In the genomic region with DNA sequence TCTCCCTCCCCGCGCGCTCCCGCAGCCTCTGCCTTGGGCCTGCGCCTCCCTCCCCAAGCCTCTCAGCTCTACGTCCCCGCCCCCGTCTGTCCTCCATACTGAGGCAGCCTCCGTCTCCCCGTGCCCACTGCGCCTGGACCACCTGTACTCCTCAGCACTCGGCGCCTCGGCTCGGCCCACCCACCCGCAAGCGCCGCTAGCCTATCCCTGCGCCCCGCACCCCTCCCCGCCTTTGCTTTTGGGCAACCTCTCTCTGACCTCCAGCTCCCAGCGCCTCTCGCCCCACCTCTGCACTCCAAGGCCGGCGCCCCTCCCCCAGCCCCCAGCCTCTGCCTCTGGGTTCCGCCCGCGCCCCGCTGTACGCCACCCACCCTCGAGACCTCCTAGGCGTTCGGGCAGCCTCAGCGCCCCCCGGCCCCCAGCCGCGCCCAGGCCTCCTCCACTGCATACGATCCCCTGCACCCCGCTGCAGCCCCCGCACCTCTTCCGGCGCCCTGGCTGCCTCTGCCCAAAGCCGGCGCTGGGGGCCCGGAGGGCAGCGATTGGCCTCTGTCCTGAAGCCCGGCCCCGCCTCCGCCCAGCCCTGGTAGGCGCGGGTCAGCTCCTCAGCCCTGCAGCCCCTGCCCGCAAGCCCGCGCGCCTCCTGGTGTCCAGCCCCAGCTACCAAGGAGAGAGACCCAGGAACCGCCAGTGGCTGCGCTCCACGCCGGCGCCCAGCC, we compare ENCODE assay signal across 15 cellular contexts.
DNase-seq lines count a peak whose midpoint lies in the region; ATAC-seq, FAIRE-seq and TF ChIP-seq lines count a peak whose summit lies in the region.
"Had no signal": no experiment of that assay in that cellular context is flagged by ENCODE, and none has a peak within 500 bp of the region (broad histone marks: within the 10 kb centered on the region; RNA-seq: fewer than 3 reads in every experiment).

No MANE protein-coding gene starts in this region.

- peak overlapping the region; percentile 65 to 88 for H3K27ac ChIP-seq in A549
- H3K27ac ChIP-seq: upper lobe of left lung had no signal

- no peaks in the 10 kb centered on the region for H3K4me1 Mint-ChIP-seq in nephron progenitor cell
- H3K4me1 Mint-ChIP-seq: B cell had no signal

- 0 out of 3 replicates have a peak, but pooled peaks have one; percentile 17 for TF ChIP-seq CTCF in A549 (IDR thresholded peaks at IDR 0.05)
- peak; percentile 5 for TF ChIP-seq CTCF in epithelial cell of proximal tubule (conservative IDR thresholded peaks at IDR 0.05; ENCODE audit: low read depth, low read length)
- TF ChIP-seq CTCF in nephron progenitor cell (IDR thresholded peaks at IDR 0.05): no peak

- H3K9me3 ChIP-seq in A549: no peaks in the 10 kb centered on the region
- H3K9me3 ChIP-seq: upper lobe of left lung had no signal

- H3K4me1 ChIP-seq in A549: no peaks in the 10 kb centered on the region
- H3K4me1 ChIP-seq: upper lobe of left lung had no signal

- peak; percentile 13 to 38; a peak in 2 of 5 replicates for TF ChIP-seq RAD21 in A549 (conservative IDR thresholded peaks at IDR 0.05 in 1 of 2, IDR thresholded peaks at IDR 0.05 in 1 of 2)

- H3K27ac Mint-ChIP-seq in nephron progenitor cell: no peak overlapping the region
- H3K27ac Mint-ChIP-seq: B cell had no signal

- ATAC-seq in A549: peak; percentile 99 to 100
- no peak for ATAC-seq in GM21529 (IDR thresholded peaks at IDR 0.05; ENCODE audit: unreplicated experiment)
- no peak for ATAC-seq in activated CD4-positive, CD25-positive, alpha-beta regulatory T cell treated with anti-CD3 and anti-CD28 coated beads, Interleukin-2, amount 50 U/mL, for 24 hours

- no peak for TF ChIP-seq POLR2A in A549 (IDR thresholded peaks at IDR 0.05; ENCODE audit: low read length)

- peak; percentile 6 to 62 for DNase-seq in A549 (ENCODE audit: low read depth in 1 of 2, low spot score in 1 of 2)
- DNase-seq in NCI-H2171 (lab: John Stamatoyannopoulos, UW): peak; percentile 28
- no peak for DNase-seq in epithelial cell of proximal tubule (ENCODE audit: low read depth)
- peak; percentile 0 for DNase-seq in nephron progenitor cell
- DNase-seq in NCI-H510A (lab: John Stamatoyannopoulos, UW): no peak
- DNase-seq in NCI-H1092 treated with DMSO at 0.1 percent for 48 hours (lab: John Stamatoyannopoulos, UW): no peak
- DNase-seq: activated CD4-positive, alpha-beta T cell treated with anti-CD3 and anti-CD28 coated beads for 48 hours; activated naive CD4-positive, alpha-beta T cell; MV-4-11; NCI-H774 had no signal

- no peaks in the 10 kb centered on the region for H3K27me3 Mint-ChIP-seq in nephron progenitor cell (ENCODE audit: low read depth, poor library complexity)

- no CpG with 5 or more reads among the region's 60 CpGs for WGBS in A549 (ENCODE audit: missing lambda C conversion rate)

- H3K9me3 Mint-ChIP-seq in nephron progenitor cell: no peaks in the 10 kb centered on the region

- no peak overlapping the region for H3K4me3 Mint-ChIP-seq in nephron progenitor cell
- H3K4me3 Mint-ChIP-seq: B cell had no signal

- CTCF ChIA-PET in A549 (lab: Yijun Ruan, JAX): no interaction called here

- H3K4me3 ChIP-seq in A549 (peak overlapping the region; percentile 52), epithelial cell of proximal tubule (ENCODE audit: low read depth, low read length) (peak overlapping the region; percentile 40)

- POLR2A ChIA-PET in A549 (lab: Yijun Ruan, JAX): no interaction called here

- TF ChIP-seq EP300 in A549 (IDR thresholded peaks at IDR 0.05): no peak

- FAIRE-seq in A549 (lab: Jason Lieb, UNC): no peak
- FAIRE-seq: G401.6 had no signal

- H3K36me3 Mint-ChIP-seq in nephron progenitor cell (ENCODE audit: low read depth): no peaks in the 10 kb centered on the region

- H3K4me2 ChIP-seq in A549: peak overlapping the region; percentile 70

TF ChIP-seq in A549, 52 proteins besides CTCF, POLR2A, EP300 and RAD21:
- TF ChIP-seq HEYL (CRISPR knock-in tag; IDR thresholded peaks at IDR 0.05) (no peak), MAZ (IDR thresholded peaks at IDR 0.05; ENCODE audit: borderline replicate concordance, low read depth, low read length) (no peak), FOXS1 (CRISPR knock-in tag; IDR thresholded peaks at IDR 0.05) (no peak), SMC3 (IDR thresholded peaks at IDR 0.05) (peak; percentile 44), HOXA7 (CRISPR knock-in tag; IDR thresholded peaks at IDR 0.05) (no peak), RARB (CRISPR knock-in tag; IDR thresholded peaks at IDR 0.05) (no peak), MAFK (IDR thresholded peaks at IDR 0.05; ENCODE audit: partially characterized antibody) (no peak), POLR2AphosphoS2 (conservative IDR thresholded peaks at IDR 0.05; ENCODE audit: low read length) (no peak)

Comparison
In these comparisons a context has a peak if more than half of its experiments do, and no peak if none do; other contexts are left out.
1. ATAC-seq: peak in A549 (2 of 2); none in GM21529 (single experiment) and activated CD4-positive, CD25-positive, alpha-beta regulatory T cell treated with anti-CD3 and anti-CD28 coated beads, Interleukin-2, amount 50 U/mL, for 24 hours (0 of 2).
2. DNase-seq: peak in A549 (2 of 2), NCI-H2171 (single experiment) and nephron progenitor cell (single experiment); none in epithelial cell of proximal tubule (single experiment), NCI-H510A (single experiment) and NCI-H1092 treated with DMSO at 0.1 percent for 48 hours (single experiment).